1 cellular context compared by ENCODE assay signal in genomic region chr1:226645279-226645976, GRCh38.
TF ChIP-seq lines count a peak whose summit lies in the region.

No MANE protein-coding gene starts in this region.

TF ChIP-seq in H1, 55 proteins besides CTCF, POLR2A, EP300 and RAD21:
- TF ChIP-seq JUND (IDR thresholded peaks at IDR 0.05; ENCODE audit: low read length): no peak
- no peak for TF ChIP-seq POU5F1 (IDR thresholded peaks at IDR 0.05; ENCODE audit: low read depth, low read length)
